10 cellular contexts compared by ENCODE assay signal in the genomic region with DNA sequence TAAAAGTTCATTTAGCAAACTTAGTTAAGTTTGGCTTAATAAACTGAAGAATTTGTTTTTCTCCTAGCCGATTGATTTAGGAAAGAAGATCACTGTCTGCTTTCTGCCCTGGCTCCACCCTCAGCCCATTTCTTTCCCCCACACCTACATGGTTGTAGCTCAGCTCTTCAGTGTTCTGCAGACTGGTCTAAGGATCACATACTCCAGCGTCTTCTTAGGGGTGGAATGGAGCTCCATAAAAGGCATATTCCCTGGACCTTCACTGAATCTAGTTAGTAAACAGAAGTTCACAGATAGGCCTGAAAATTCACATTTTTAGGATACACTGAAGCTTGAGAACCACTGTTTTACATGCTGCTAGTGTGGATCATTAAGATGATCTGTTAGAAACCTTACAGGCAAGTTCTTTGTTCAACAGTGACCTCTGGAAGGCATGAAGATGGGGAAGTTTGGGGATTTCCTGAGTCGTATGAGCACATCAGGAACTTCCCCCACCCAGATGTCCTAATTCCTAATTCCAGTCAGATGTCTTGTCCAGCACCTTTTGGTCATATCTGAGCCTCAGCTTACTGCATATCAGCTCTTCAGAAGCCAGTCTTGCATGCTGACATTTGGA. TPM values are rescaled to one million over a fixed set of nuclear protein-coding genes. Genes with fewer than 3 reads are reported as not detected.
DNase-seq lines count a peak whose midpoint lies in the region; ATAC-seq and TF ChIP-seq lines count a peak whose summit lies in the region.
"Had no signal": no experiment of that assay in that cellular context is flagged by ENCODE, and none has a peak within 500 bp of the region (broad histone marks: within the 10 kb centered on the region; RNA-seq: fewer than 3 reads in every experiment).

No MANE protein-coding gene starts in this region.

- H3K18ac ChIP-seq in mesenchymal stem cell (ENCODE audit: low read depth in 1 of 2, low read length in 2 of 2): no peak overlapping the region

- no peak overlapping the region for H4K8ac ChIP-seq in mesenchymal stem cell (ENCODE audit: low read length)

- no peak overlapping the region for H3K4me2 ChIP-seq in mesenchymal stem cell (ENCODE audit: low read length, poor library complexity, severe bottlenecking)

- no peak overlapping the region for H2BK5ac ChIP-seq in mesenchymal stem cell (ENCODE audit: low read depth, low read length, poor library complexity, severe bottlenecking)

- no peak overlapping the region for H2AK5ac ChIP-seq in mesenchymal stem cell (ENCODE audit: low read length, severe bottlenecking)

- H3K36me3 ChIP-seq in mesenchymal stem cell (ENCODE audit: control insufficient read depth in 1 of 2, insufficient read depth in 2 of 2, low read depth in 1 of 2, low read length in 2 of 2): peaks cover 0 to under 1% of the 10 kb centered on the region in 2 experiments

- no peak overlapping the region for H3K4ac ChIP-seq in mesenchymal stem cell (ENCODE audit: low read depth in 1 of 2, low read length in 2 of 2)

- H2AFZ ChIP-seq in mesenchymal stem cell (ENCODE audit: low read depth, low read length): no peak overlapping the region

- no peak overlapping the region for H3K9ac ChIP-seq in mesenchymal stem cell (ENCODE audit: low read length)

- H3K9me3 ChIP-seq in mesenchymal stem cell (ENCODE audit: control insufficient read depth, low read length): no peaks in the 10 kb centered on the region
- H3K9me3 ChIP-seq: heart left ventricle had no signal

- ATAC-seq in GM18505 (IDR thresholded peaks at IDR 0.05; ENCODE audit: unreplicated experiment) (peak; percentile 39), GM21447 (IDR thresholded peaks at IDR 0.05; ENCODE audit: unreplicated experiment) (peak; percentile 54), HG02571 (IDR thresholded peaks at IDR 0.05; ENCODE audit: unreplicated experiment) (no peak)

- no peak overlapping the region for H3K4me3 ChIP-seq in mesenchymal stem cell (ENCODE audit: insufficient read depth in 1 of 2, low read depth in 1 of 2, low read length in 2 of 2)
- H3K4me3 ChIP-seq: heart left ventricle had no signal

- no peaks in the 10 kb centered on the region for H3K27me3 ChIP-seq in mesenchymal stem cell (ENCODE audit: control insufficient read depth in 1 of 2, insufficient read depth in 1 of 2, low read length in 2 of 2)
- H3K27me3 ChIP-seq: heart left ventricle had no signal

- H3K27ac ChIP-seq in mesenchymal stem cell (ENCODE audit: low read length, poor library complexity, severe bottlenecking): no peak overlapping the region
- H3K27ac ChIP-seq: VCaP had no signal

- DNase-seq in Kasumi-1 (lab: John Stamatoyannopoulos, UW) (peak; percentile 7 to 26), mesenchymal stem cell (peak; percentile 2), SK-N-DZ (ENCODE audit: low spot score) (no peak), NCI-H187 (lab: John Stamatoyannopoulos, UW) (no peak), globus pallidus (ENCODE audit: low spot score) (no peak)
- DNase-seq: heart left ventricle had no signal

- H3K79me1 ChIP-seq in mesenchymal stem cell (replicated peaks; ENCODE audit: low read length, poor library complexity, severe bottlenecking): no peaks in the 10 kb centered on the region

- H2BK120ac ChIP-seq in mesenchymal stem cell (ENCODE audit: low read depth, low read length): no peak overlapping the region

- no peak overlapping the region for H2BK12ac ChIP-seq in mesenchymal stem cell (ENCODE audit: low read length in 2 of 2)

- TF ChIP-seq POLR2A in GM18505 (IDR thresholded peaks at IDR 0.05; ENCODE audit: borderline replicate concordance, extremely low read depth, insufficient read depth, insufficient read length): no peak

- no peaks in the 10 kb centered on the region for H3K4me1 ChIP-seq in mesenchymal stem cell (ENCODE audit: control insufficient read depth, insufficient read depth, low read depth, low read length)

- WGBS in mesenchymal stem cell: 93% methylated on average over 3 of the region's 3 CpGs

- no peak overlapping the region for H3K14ac ChIP-seq in mesenchymal stem cell (ENCODE audit: low read length in 2 of 2)

- H4K91ac ChIP-seq in mesenchymal stem cell (ENCODE audit: low read length): no peak overlapping the region

- no peak overlapping the region for H3K23ac ChIP-seq in mesenchymal stem cell (ENCODE audit: low read length in 2 of 2)

- no peak overlapping the region for H2BK15ac ChIP-seq in mesenchymal stem cell (ENCODE audit: low read depth, poor library complexity, severe bottlenecking)

RNA-seq across cellular contexts. Expression of gene PIWIL4, which starts 16.8 kb away (rescaled TPM):
- polyA plus RNA-seq in mesenchymal stem cell (2013, experiment 1 of 2): 0.23 TPM
- polyA plus RNA-seq in mesenchymal stem cell (2013, experiment 2 of 2): 0.27 TPM
- polyA plus RNA-seq in SK-N-DZ (2014; cell fraction: cytosol; rRNA removed): 0.14 and 0.41 TPM in 2 replicates
- polyA plus RNA-seq in SK-N-DZ (2014; cell fraction: nucleus; rRNA removed): 0.07 and 0.35 TPM in 2 replicates

RNA-seq across cellular contexts. Expression of gene FUT4, which starts 40.3 kb away (rescaled TPM):
- polyA plus RNA-seq in mesenchymal stem cell (2013, experiment 1 of 2): 2.7 TPM
- polyA plus RNA-seq in mesenchymal stem cell (2013, experiment 2 of 2): 2.9 TPM
- polyA plus RNA-seq in SK-N-DZ (2014; cell fraction: cytosol; rRNA removed): 1.3 TPM in 2 replicates
- 0.76 and 1.5 TPM in 2 replicates for polyA plus RNA-seq in SK-N-DZ (2014; cell fraction: nucleus; rRNA removed)

Comparison
In these comparisons a context has a peak if more than half of its experiments do, and no peak if none do; other contexts are left out.
1. DNase-seq: peak in Kasumi-1 (2 of 2) and mesenchymal stem cell (single experiment); none in SK-N-DZ (single experiment), NCI-H187 (0 of 2) and globus pallidus (single experiment).